In genomic region chr21:33334191-33334590, GRCh38 we compare ENCODE assay signal across 30 cellular contexts.
"Had no signal": no experiment of that assay in that cellular context is flagged by ENCODE, and none has a peak within 500 bp of the region (broad histone marks: within the 10 kb centered on the region; RNA-seq: fewer than 3 reads in every experiment).

No MANE protein-coding gene starts in this region.

- DNase-seq: activated CD4-positive, alpha-beta memory T cell treated with anti-CD3 and anti-CD28 coated beads for 36 hours; activated CD4-positive, alpha-beta T cell treated with anti-CD3 and anti-CD28 coated beads, Interleukin-2, amount 50 U/mL, for 1 hour; activated CD8-positive, alpha-beta memory T cell treated with anti-CD3 and anti-CD28 coated beads, Interleukin-2, amount 50 U/mL, for 4 hours; activated gamma-delta T cell treated with Interleukin-2 at 50 U/mL for 16 hours; activated naive CD4-positive, alpha-beta T cell treated with anti-CD3 and anti-CD28 coated beads, Interleukin-2, amount 10 ng/mL, durations not matched to agents 7 days and 5 days; activated T-cell treated with anti-CD3 and anti-CD28 coated beads for 4 hours; activated T-cell treated with anti-CD3 and anti-CD28 coated beads, Interleukin-2, amount 50 U/mL, for 4 hours; amniotic stem cell; aorta; brain microvascular endothelial cell; central memory CD4-positive, alpha-beta T cell; NCI-H1092 treated with DMSO at 0.1 percent for 48 hours; NCI-H1417; NCI-H146; NCI-H187; NCI-H2107; NCI-H2171; NCI-H510A; NCI-H526; NCI-H748 treated with DMSO at 0.1 percent for 48 hours; NK-92 treated with Interleukin-12 subunit alpha and Interleukin-12 subunit beta, amount 100 ng/mL, for 24 hours; PC-3; Peyer's patch; RPMI8226; SHP77 treated with DMSO at 0.1 percent for 48 hours; SK-N-SH; T1000; WERI-Rb-1 had no signal

- H3K4me3 Mint-ChIP-seq: activated CD4-positive, alpha-beta memory T cell treated with anti-CD3 and anti-CD28 coated beads for 36 hours; activated naive CD4-positive, alpha-beta T cell treated with anti-CD3 and anti-CD28 coated beads, Interleukin-2, amount 10 ng/mL, durations not matched to agents 7 days and 5 days; activated T-cell treated with anti-CD3 and anti-CD28 coated beads, Interleukin-2, amount 50 U/mL, for 4 hours; activated T-helper 1 cell treated with anti-CD3 and anti-CD28 coated beads, Interleukin-12 subunit alpha, Interleukin-12 subunit beta, Interleukin-2, Interleukin-4 antibody, amounts not matched to agents 30 ng/mL and 10 ng/mL and 1 ng/mL, durations not matched to agents 14 hours and 24 hours and 36 hours; T-helper 1 cell treated with Interleukin-12 subunit alpha and Interleukin-12 subunit beta and Interleukin-4 antibody, amounts not matched to agents 30 μg/mL and 1 μg/mL, for 36 hours had no signal

- H3K27me3 Mint-ChIP-seq: activated CD4-positive, alpha-beta memory T cell treated with anti-CD3 and anti-CD28 coated beads for 36 hours; activated naive CD4-positive, alpha-beta T cell treated with anti-CD3 and anti-CD28 coated beads, Interleukin-2, amount 10 ng/mL, durations not matched to agents 7 days and 5 days had no signal

- ATAC-seq: activated T-cell treated with anti-CD3 and anti-CD28 coated beads, Interleukin-2, amount 50 U/mL, for 4 hours had no signal

- H3K27ac Mint-ChIP-seq: activated CD4-positive, alpha-beta memory T cell treated with anti-CD3 and anti-CD28 coated beads for 36 hours; activated naive CD4-positive, alpha-beta T cell treated with anti-CD3 and anti-CD28 coated beads, Interleukin-2, amount 10 ng/mL, durations not matched to agents 7 days and 5 days; activated T-helper 1 cell treated with anti-CD3 and anti-CD28 coated beads, Interleukin-12 subunit alpha, Interleukin-12 subunit beta, Interleukin-2, Interleukin-4 antibody, amounts not matched to agents 30 ng/mL and 10 ng/mL and 1 ng/mL, durations not matched to agents 14 hours and 24 hours and 36 hours; T-helper 1 cell treated with Interleukin-12 subunit alpha and Interleukin-12 subunit beta and Interleukin-4 antibody, amounts not matched to agents 30 μg/mL and 1 μg/mL, for 36 hours had no signal
